16 cellular contexts compared by ENCODE assay signal in genomic region chr4:174117445-174117844, GRCh38.
DNase-seq lines count a peak whose midpoint lies in the region; ATAC-seq lines count a peak whose summit lies in the region.
"Had no signal": no experiment of that assay in that cellular context is flagged by ENCODE, and none has a peak within 500 bp of the region (broad histone marks: within the 10 kb centered on the region; RNA-seq: fewer than 3 reads in every experiment).

No MANE protein-coding gene starts in this region.

- H3K27ac ChIP-seq in ACC112 (ENCODE audit: low read depth, low read length) (no peak overlapping the region), mesenchymal stem cell (ENCODE audit: low read length, poor library complexity, severe bottlenecking) (no peak overlapping the region), stomach smooth muscle (ENCODE audit: low read length) (peak overlapping the region; percentile 7)
- H3K27ac ChIP-seq: C4-2B, HL-60 had no signal

- no peaks in the 10 kb centered on the region for H3K9me3 ChIP-seq in mesenchymal stem cell (ENCODE audit: control insufficient read depth, low read length)
- H3K9me3 ChIP-seq in stomach smooth muscle (ENCODE audit: control insufficient read depth in 2 of 2, low read length in 2 of 2), result no peaks in the 10 kb centered on the region
- H3K9me3 ChIP-seq: HAP-1 had no signal

- H3K4me3 ChIP-seq in ACC112 (ENCODE audit: low read depth, low read length) (no peak overlapping the region), mesenchymal stem cell (ENCODE audit: insufficient read depth in 1 of 2, low read depth in 1 of 2, low read length in 2 of 2) (no peak overlapping the region), stomach smooth muscle (ENCODE audit: low read length in 2 of 2) (peak overlapping the region; percentile 15 to 16)
- H3K4me3 ChIP-seq: HAP-1 had no signal

- peak overlapping the region; percentile 61 for H2BK120ac ChIP-seq in mesenchymal stem cell (ENCODE audit: low read depth, low read length)

- in situ Hi-C loops in SK-MEL-5 (cut with HindIII; ENCODE audit: low pct_unique_long_range_greater_than_20kb, low sequenced_read_pairs), result no loop called here

- H3K4ac ChIP-seq in mesenchymal stem cell (ENCODE audit: low read depth in 1 of 2, low read length in 2 of 2), result no peak overlapping the region

- H2BK15ac ChIP-seq in mesenchymal stem cell (ENCODE audit: low read depth, poor library complexity, severe bottlenecking), result no peak overlapping the region

- H3K23ac ChIP-seq in mesenchymal stem cell (ENCODE audit: low read length in 2 of 2), result no peak overlapping the region

- H3K4me1 ChIP-seq in ACC112 (ENCODE audit: control insufficient read depth, insufficient read depth, low read length, unreplicated experiment) (peaks cover 4% of the 10 kb centered on the region), mesenchymal stem cell (ENCODE audit: control insufficient read depth, insufficient read depth, low read depth, low read length) (peaks cover 1% of the 10 kb centered on the region), stomach smooth muscle (ENCODE audit: control insufficient read depth, insufficient read depth, low read length) (no peaks in the 10 kb centered on the region)
- H3K4me1 ChIP-seq: HAP-1 had no signal

- no peak overlapping the region for H2AK5ac ChIP-seq in mesenchymal stem cell (ENCODE audit: low read length, severe bottlenecking)

- no peak overlapping the region for H3K18ac ChIP-seq in mesenchymal stem cell (ENCODE audit: low read depth in 1 of 2, low read length in 2 of 2)

- peak overlapping the region in 1 of 2 experiments; percentile 93 for H2BK12ac ChIP-seq in mesenchymal stem cell (ENCODE audit: low read length in 2 of 2)

- no peak overlapping the region for H4K8ac ChIP-seq in mesenchymal stem cell (ENCODE audit: low read length)

- no peak overlapping the region for H3K9ac ChIP-seq in mesenchymal stem cell (ENCODE audit: low read length)
- no peak overlapping the region for H3K9ac ChIP-seq in stomach smooth muscle (ENCODE audit: low read length in 2 of 2)

- no peak overlapping the region for H2BK5ac ChIP-seq in mesenchymal stem cell (ENCODE audit: low read depth, low read length, poor library complexity, severe bottlenecking)

- H4K91ac ChIP-seq in mesenchymal stem cell (ENCODE audit: low read length), result peak overlapping the region; percentile 68

- H3K27me3 ChIP-seq in ACC112 (ENCODE audit: insufficient read depth, low read length) (no peaks in the 10 kb centered on the region), mesenchymal stem cell (ENCODE audit: control insufficient read depth in 1 of 2, insufficient read depth in 1 of 2, low read length in 2 of 2) (no peaks in the 10 kb centered on the region), stomach smooth muscle (ENCODE audit: control insufficient read depth in 1 of 2, insufficient read depth in 2 of 2, low read length in 2 of 2) (no peaks in the 10 kb centered on the region)

- H3K4me2 ChIP-seq in mesenchymal stem cell (ENCODE audit: low read length, poor library complexity, severe bottlenecking), result no peak overlapping the region

- peak; percentile 9 for DNase-seq in SK-MEL-5 (ENCODE audit: low read depth, low spot score)
- no peak for DNase-seq in mesenchymal stem cell
- DNase-seq in NCI-H226, result no peak
- DNase-seq: 8988T; CD4-positive, alpha-beta memory T cell; COR-L47; DMS153; DMS79 treated with DMSO at 0.1 percent for 48 hours; EL had no signal

- no peak overlapping the region for H3K14ac ChIP-seq in mesenchymal stem cell (ENCODE audit: low read length in 2 of 2)

- no peaks in the 10 kb centered on the region for H3K36me3 ChIP-seq in ACC112 (ENCODE audit: insufficient read depth, low read length)
- H3K36me3 ChIP-seq in mesenchymal stem cell (ENCODE audit: control insufficient read depth in 1 of 2, insufficient read depth in 2 of 2, low read depth in 1 of 2, low read length in 2 of 2), result no peaks in the 10 kb centered on the region
- no peaks in the 10 kb centered on the region for H3K36me3 ChIP-seq in stomach smooth muscle (ENCODE audit: control insufficient read depth in 2 of 2, insufficient read depth in 2 of 2, low read length in 2 of 2)
- H3K36me3 ChIP-seq: HAP-1 had no signal

- H3K79me1 ChIP-seq in mesenchymal stem cell (replicated peaks; ENCODE audit: low read length, poor library complexity, severe bottlenecking), result no peaks in the 10 kb centered on the region

- 100% methylated on average over 2 of the region's 8 CpGs for WGBS in mesenchymal stem cell

- no peaks in the 10 kb centered on the region for H3K79me2 ChIP-seq in ACC112 (ENCODE audit: control insufficient read depth, insufficient read depth, low read length, unreplicated experiment)

- ATAC-seq in GM21737 (IDR thresholded peaks at IDR 0.05; ENCODE audit: unreplicated experiment), result no peak
- no peak for ATAC-seq in HG03354 (IDR thresholded peaks at IDR 0.05; ENCODE audit: poor library complexity, severe bottlenecking, unreplicated experiment)

- H2AFZ ChIP-seq in ACC112 (ENCODE audit: low read length, unreplicated experiment), result peak overlapping the region; percentile 3
- H2AFZ ChIP-seq in mesenchymal stem cell (ENCODE audit: low read depth, low read length), result no peak overlapping the region

Comparison
In these comparisons a context has a peak if more than half of its experiments do, and no peak if none do; other contexts are left out.
1. H3K4me3 ChIP-seq: peak in stomach smooth muscle (2 of 2); none in ACC112 (single experiment) and mesenchymal stem cell (0 of 2).